In genomic region chr3:188166471-188166870, GRCh38 we compare ENCODE assay signal across 34 cellular contexts. TPM values are rescaled to one million over a fixed set of nuclear protein-coding genes. Genes with fewer than 3 reads are reported as not detected.
DNase-seq lines count a peak whose midpoint lies in the region; ATAC-seq, FAIRE-seq and TF ChIP-seq lines count a peak whose summit lies in the region.
"Had no signal": no experiment of that assay in that cellular context is flagged by ENCODE, and none has a peak within 500 bp of the region (broad histone marks: within the 10 kb centered on the region; RNA-seq: fewer than 3 reads in every experiment).

No MANE protein-coding gene starts in this region.

- H3K4me2 ChIP-seq in A549: peak overlapping the region; percentile 70

- WGBS in A549 (ENCODE audit: missing lambda C conversion rate): 3% methylated on average over 3 of the region's 3 CpGs

- no peak overlapping the region for H3K4me3 ChIP-seq in A549
- H3K4me3 ChIP-seq in epithelial cell of proximal tubule (ENCODE audit: low read depth, low read length): peak overlapping the region; percentile 9
- H3K4me3 ChIP-seq: ovary, spleen, thyroid gland had no signal

- ATAC-seq in A549: peak in 1 of 2 experiments; percentile 50; a peak in 2 of 6 replicates
- ATAC-seq in HG02970 (IDR thresholded peaks at IDR 0.05; ENCODE audit: low FRiP score, unreplicated experiment): no peak
- ATAC-seq: activated CD8-positive, alpha-beta T cell treated with anti-CD3 and anti-CD28 coated beads, Interleukin-2, amount 10 ng/mL, durations not matched to agents 7 days and 5 days; CD8-positive, alpha-beta T cell had no signal

- H3K4me1 ChIP-seq in A549: peaks cover 96% of the 10 kb centered on the region

- no peaks in the 10 kb centered on the region for H3K9me3 ChIP-seq in A549
- H3K9me3 ChIP-seq: BE2C, ovary, spleen, thyroid gland had no signal

- TF ChIP-seq POLR2A in A549 (IDR thresholded peaks at IDR 0.05; ENCODE audit: low read length): no peak

- TF ChIP-seq EP300 in A549 (IDR thresholded peaks at IDR 0.05): no peak

- no peaks in the 10 kb centered on the region for H3K27me3 Mint-ChIP-seq in nephron (ENCODE audit: low read depth)
- H3K27me3 Mint-ChIP-seq: activated CD4-positive, alpha-beta T cell treated with anti-CD3 and anti-CD28 coated beads for 36 hours; dendritic cell treated with granulocyte-macrophage colony-stimulating factor and Interleukin-4, amounts not matched to agents 40 ng/mL and 50 ng/mL, for 4 days; memory B cell; stimulated activated naive CD8-positive, alpha-beta T cell treated with anti-CD3 and anti-CD28 coated beads, Interleukin-15, Interleukin-2, amounts not matched to agents 100 ng/mL and 50 ng/mL, for 24 hours had no signal

- TF ChIP-seq RAD21 in A549 (conservative IDR thresholded peaks at IDR 0.05 in 1 of 2, IDR thresholded peaks at IDR 0.05 in 1 of 2): no peak

- peak overlapping the region; percentile 69 to 81 for H3K27ac ChIP-seq in A549
- H3K27ac ChIP-seq: ovary, spleen, thyroid gland, VCaP had no signal

- H3K27ac Mint-ChIP-seq in nephron: peak overlapping the region; percentile 1 to 68 (median 51)
- H3K27ac Mint-ChIP-seq: activated CD8-positive, alpha-beta T cell treated with anti-CD3 and anti-CD28 coated beads, Interleukin-2, amount 10 ng/mL, durations not matched to agents 7 days and 5 days; CD8-positive, alpha-beta T cell; dendritic cell treated with granulocyte-macrophage colony-stimulating factor and Interleukin-4, amounts not matched to agents 40 ng/mL and 50 ng/mL, for 4 days; memory B cell; stimulated activated naive CD8-positive, alpha-beta T cell treated with anti-CD3 and anti-CD28 coated beads, Interleukin-15, Interleukin-2, amounts not matched to agents 100 ng/mL and 50 ng/mL, for 24 hours had no signal

- H3K4me3 Mint-ChIP-seq in nephron: no peak overlapping the region
- H3K4me3 Mint-ChIP-seq: activated CD4-positive, alpha-beta T cell treated with anti-CD3 and anti-CD28 coated beads for 36 hours; activated CD8-positive, alpha-beta T cell treated with anti-CD3 and anti-CD28 coated beads, Interleukin-2, amount 10 ng/mL, durations not matched to agents 7 days and 5 days; CD8-positive, alpha-beta T cell; dendritic cell treated with granulocyte-macrophage colony-stimulating factor and Interleukin-4, amounts not matched to agents 40 ng/mL and 50 ng/mL, for 4 days; H9; memory B cell; neural crest cell; stimulated activated naive CD8-positive, alpha-beta T cell treated with anti-CD3 and anti-CD28 coated beads, Interleukin-15, Interleukin-2, amounts not matched to agents 100 ng/mL and 50 ng/mL, for 24 hours had no signal

- DNase-seq in A549 (ENCODE audit: low read depth in 1 of 2, low spot score in 1 of 2) (peak in 1 of 2 experiments; percentile 38), NCI-H446 treated with DMSO at 0.1 percent for 48 hours (lab: John Stamatoyannopoulos, UW) (peak; percentile 47), epithelial cell of proximal tubule (ENCODE audit: low read depth) (no peak)
- no peak for DNase-seq in central memory CD4-positive, alpha-beta T cell
- DNase-seq in activated naive CD4-positive, alpha-beta T cell (lab: John Stamatoyannopoulos, UW): no peak
- no peak for DNase-seq in activated CD4-positive, alpha-beta T cell treated with anti-CD3 and anti-CD28 coated beads, Interleukin-2, amount 50 U/mL, for 4 hours
- DNase-seq: activated CD4-positive, alpha-beta T cell treated with anti-CD3 and anti-CD28 coated beads for 36 hours; activated CD8-positive, alpha-beta T cell treated with anti-CD3 and anti-CD28 coated beads, Interleukin-2, amount 10 ng/mL, durations not matched to agents 7 days and 5 days; BE2C; caudate nucleus; H9; hippocampal formation; IMR-90; left colon; NCI-H146; NCI-H2107; NCI-H774; ovary; SIG-M5; spleen; stimulated activated CD4-positive, alpha-beta T cell treated with anti-CD3 and anti-CD28 coated beads, Interleukin-2, amount 100 ng/mL, for 24 hours; SW 1271; thyroid gland had no signal

- no peaks in the 10 kb centered on the region for H3K9me3 Mint-ChIP-seq in nephron
- H3K9me3 Mint-ChIP-seq: CD8-positive, alpha-beta T cell; dendritic cell treated with granulocyte-macrophage colony-stimulating factor and Interleukin-4, amounts not matched to agents 40 ng/mL and 50 ng/mL, for 4 days; H9; memory B cell; neural crest cell; stimulated activated naive CD8-positive, alpha-beta T cell treated with anti-CD3 and anti-CD28 coated beads, Interleukin-15, Interleukin-2, amounts not matched to agents 100 ng/mL and 50 ng/mL, for 24 hours had no signal

- no peak for FAIRE-seq in A549 (lab: Jason Lieb, UNC)
- FAIRE-seq: astrocyte, frontal cortex, GM12891 had no signal

- peaks cover 13% of the 10 kb centered on the region for H3K4me1 Mint-ChIP-seq in nephron

- CTCF ChIA-PET in A549 (lab: Yijun Ruan, JAX): interaction anchor here (0.8 to 1.6 kb wide), 3 partner anchors 11 to 788 kb away, joined by 3 to 7 read pairs (median 4); no protein-coding TSS in a partner anchor

- no peaks in the 10 kb centered on the region for H3K36me3 Mint-ChIP-seq in nephron (ENCODE audit: low read depth)
- H3K36me3 Mint-ChIP-seq: CD8-positive, alpha-beta T cell had no signal

- POLR2A ChIA-PET in A549 (lab: Yijun Ruan, JAX): no interaction called here

- TF ChIP-seq CTCF in A549 (IDR thresholded peaks at IDR 0.05) (no peak), epithelial cell of proximal tubule (conservative IDR thresholded peaks at IDR 0.05; ENCODE audit: low read depth, low read length) (no peak), nephron (IDR thresholded peaks at IDR 0.05; ENCODE audit: unreplicated experiment in 3 of 3) (no peak)

TF ChIP-seq in A549, 52 proteins besides CTCF, POLR2A, EP300 and RAD21:
- no peak for TF ChIP-seq BHLHE40 (IDR thresholded peaks at IDR 0.05; ENCODE audit: low read depth, low read length)
- TF ChIP-seq GATA3 (IDR thresholded peaks at IDR 0.05; ENCODE audit: borderline replicate concordance): no peak
- no peak for TF ChIP-seq HOXB13 (CRISPR knock-in tag; IDR thresholded peaks at IDR 0.05; ENCODE audit: low read depth)
- TF ChIP-seq ZC3H11A (IDR thresholded peaks at IDR 0.05): no peak
- no peak for TF ChIP-seq CBX8 (IDR thresholded peaks at IDR 0.05)
- TF ChIP-seq ATOH8 (CRISPR knock-in tag; IDR thresholded peaks at IDR 0.05; ENCODE audit: low read depth): no peak
- TF ChIP-seq HDAC2 (IDR thresholded peaks at IDR 0.05): no peak
- TF ChIP-seq JUN (IDR thresholded peaks at IDR 0.05): no peak
- TF ChIP-seq E2F6 (IDR thresholded peaks at IDR 0.05; ENCODE audit: borderline replicate concordance, low read depth): no peak
- TF ChIP-seq FOSB (CRISPR knock-in tag; IDR thresholded peaks at IDR 0.05): no peak

RNA-seq across cellular contexts. Expression of gene LPP, which starts 12.5 kb away (rescaled TPM):
- polyA plus RNA-seq in A549 (2011; rRNA removed): 30.4 and 30.8 TPM in 2 replicates
- polyA plus RNA-seq in A549 (2012; cell fraction: cytosol; rRNA removed): 3.4 and 5.3 TPM in 2 replicates
- polyA plus RNA-seq in A549 (2012; cell fraction: nucleus; rRNA removed): 11.9 and 13.1 TPM in 2 replicates
- 11.0 to 14.9 TPM (median 12.2 TPM) in 3 replicates for polyA plus RNA-seq in A549 (2017; fragmentation: RNase III; extraction: RNeasy Plus Mini Kit Qiagen cat#74134 plus additional on column Dnase treatment)
- 405 and 592 TPM in 2 replicates for polyA minus RNA-seq in A549 (2011; rRNA and poly(A)+ RNA removed)
- total RNA-seq in epithelial cell of proximal tubule: 53.6 and 93.9 TPM in 2 replicates
